ENCODE assay signal across 11 cellular contexts in the genomic region with DNA sequence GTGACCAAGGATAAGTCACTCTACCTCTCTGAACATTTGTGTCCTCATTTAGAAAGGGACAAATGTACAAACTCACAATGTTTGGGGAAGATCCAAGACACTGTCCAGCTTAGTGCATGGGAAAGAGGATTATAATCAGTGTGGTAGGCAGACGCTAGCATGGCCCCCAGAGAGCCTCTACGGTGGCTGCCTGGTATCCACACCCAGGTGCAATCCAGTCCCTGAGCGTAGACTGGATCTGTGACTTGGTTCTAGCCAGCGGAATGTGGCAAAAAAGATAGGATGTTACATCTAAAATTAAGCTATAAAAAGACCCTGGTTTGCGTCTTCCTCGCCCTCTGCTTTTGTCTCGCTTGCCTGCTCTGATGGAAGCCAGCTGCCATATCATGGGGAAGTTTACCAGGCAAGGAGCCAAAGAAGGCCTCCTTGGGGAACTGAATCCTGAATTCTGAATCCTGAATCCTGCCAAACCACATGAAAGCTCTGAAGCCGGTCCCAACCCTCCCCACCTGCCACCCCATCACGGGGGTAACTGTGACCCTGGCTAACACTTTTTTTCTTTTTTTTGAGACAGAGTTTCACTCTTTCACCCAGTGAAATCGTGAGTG. TPM values are rescaled to one million over a fixed set of nuclear protein-coding genes. Genes with fewer than 3 reads are reported as not detected.
A peak's percentile ranks its signal among the peaks of the same experiment; 100 is the strongest.
DNase-seq lines count a peak whose midpoint lies in the region; TF ChIP-seq lines count a peak whose summit lies in the region.
"Had no signal": no experiment of that assay in that cellular context is flagged by ENCODE, and none has a peak within 500 bp of the region (broad histone marks: within the 10 kb centered on the region; RNA-seq: fewer than 3 reads in every experiment).

No MANE protein-coding gene starts in this region.

- no peak overlapping the region for H4K5ac ChIP-seq in H9 (ENCODE audit: insufficient read length, low read depth, low read length)

- no peak overlapping the region for H2AFZ ChIP-seq in H9 (ENCODE audit: low read length)

- no peak overlapping the region for H4K8ac ChIP-seq in H9 (replicated peaks; ENCODE audit: insufficient read length, low read depth, low read length)

- DNase-seq in AG08395 (ENCODE audit: low spot score) (peak; percentile 28), NCI-H446 (lab: John Stamatoyannopoulos, UW) (peak; percentile 80 to 92), esophagus muscularis mucosa (ENCODE audit: extremely low spot score) (peak; percentile 94), myocyte (ENCODE audit: low read depth) (peak; percentile 78), H9 (no peak), SHP77 (lab: John Stamatoyannopoulos, UW) (no peak), NCI-H1105 treated with DMSO at 0.1 percent for 48 hours (lab: John Stamatoyannopoulos, UW) (no peak)
- no peak for DNase-seq in activated CD8-positive, alpha-beta memory T cell treated with anti-CD3 and anti-CD28 coated beads, Interleukin-2, amount 50 U/mL, for 4 hours
- DNase-seq: aorta, hypothalamus had no signal

- H3K27me3 ChIP-seq in esophagus muscularis mucosa (no peaks in the 10 kb centered on the region), H9 (ENCODE audit: insufficient read depth, low read length) (no peaks in the 10 kb centered on the region; the same call in 1 of the 2 replicates)

- no peak for TF ChIP-seq POLR2A in esophagus muscularis mucosa (IDR thresholded peaks at IDR 0.05; ENCODE audit: low read depth)

- no peak overlapping the region for H3K4me3 ChIP-seq in esophagus muscularis mucosa

- no peaks in the 10 kb centered on the region for H3K9me3 Mint-ChIP-seq in H9
- H3K9me3 Mint-ChIP-seq: IgD-negative memory B cell had no signal

- no peaks in the 10 kb centered on the region for H3K36me3 Mint-ChIP-seq in H9 (ENCODE audit: insufficient read depth in 1 of 3, low read depth in 3 of 3)
- H3K36me3 Mint-ChIP-seq: IgD-negative memory B cell had no signal

- peak overlapping the region; percentile 21 to 68 (median 50) for H3K27ac ChIP-seq in esophagus muscularis mucosa (replicated peaks in 1 of 4)
- H3K27ac ChIP-seq in H9 (ENCODE audit: insufficient read length, low read depth, low read length): no peak overlapping the region

- H3K4ac ChIP-seq in H9 (ENCODE audit: low read depth, low read length): no peak overlapping the region

- peaks cover 23 to 53% (median 42%) of the 10 kb centered on the region in 4 donors for H3K4me1 ChIP-seq in esophagus muscularis mucosa
- H3K4me1 ChIP-seq in H9 (ENCODE audit: insufficient read depth, low read length): no peaks in the 10 kb centered on the region

- H3K56ac ChIP-seq in H9 (ENCODE audit: insufficient read length, low read depth, low read length): no peak overlapping the region

- no peaks in the 10 kb centered on the region for H3K23me2 ChIP-seq in H9 (ENCODE audit: insufficient read length, low read depth, low read length, poor library complexity, severe bottlenecking)

- no peaks in the 10 kb centered on the region for H3K9me3 ChIP-seq in esophagus muscularis mucosa
- H3K9me3 ChIP-seq in H9 (ENCODE audit: control insufficient read depth, low read depth, low read length): no peaks in the 10 kb centered on the region

- H3K79me1 ChIP-seq in H9 (ENCODE audit: insufficient read depth, low read depth, low read length, poor library complexity, severe bottlenecking): no peaks in the 10 kb centered on the region

- H3K23ac ChIP-seq in H9 (ENCODE audit: insufficient read length, low read depth, low read length): no peak overlapping the region

- no peak for TF ChIP-seq EP300 in esophagus muscularis mucosa (IDR thresholded peaks at IDR 0.05)

- no peak overlapping the region for H2AK5ac ChIP-seq in H9 (ENCODE audit: insufficient read length, low read length)

- no peak overlapping the region for H3T11ph ChIP-seq in H9 (ENCODE audit: low read length)

- no peak overlapping the region for H2BK12ac ChIP-seq in H9 (ENCODE audit: insufficient read length, low read depth, low read length)

- no peak overlapping the region for H2BK5ac ChIP-seq in H9 (ENCODE audit: insufficient read length, low read length)

- peaks cover 17 to 22% of the 10 kb centered on the region in 2 experiments for H3K4me1 Mint-ChIP-seq in H9

- no peak overlapping the region for H3K9ac ChIP-seq in H9 (ENCODE audit: extremely low read depth, insufficient read length, low read length)

- no peaks in the 10 kb centered on the region for H3K36me3 ChIP-seq in esophagus muscularis mucosa

- H3K27me3 Mint-ChIP-seq in H9 (ENCODE audit: low read depth): peaks cover 17% of the 10 kb centered on the region

- no peaks in the 10 kb centered on the region for H3K79me2 ChIP-seq in H9 (ENCODE audit: insufficient read depth, low read length)

- peak overlapping the region in 1 of 3 experiments; percentile 44; a peak in 1 of 7 replicates for H3K27ac Mint-ChIP-seq in H9
- H3K27ac Mint-ChIP-seq: IgD-negative memory B cell had no signal

- intact Hi-C loops in esophagus muscularis mucosa (cut with DNase I): no loop called here

- H3K4me3 Mint-ChIP-seq in H9: no peak overlapping the region

- no peak overlapping the region for H3K4me2 ChIP-seq in H9 (ENCODE audit: insufficient read depth, insufficient read length, low read length)

- H3K14ac ChIP-seq in H9 (ENCODE audit: insufficient read depth, low read length): no peak overlapping the region

- H2BK20ac ChIP-seq in H9 (ENCODE audit: low read depth, low read length, poor library complexity, severe bottlenecking): no peak overlapping the region

- H4K20me1 ChIP-seq in H9 (ENCODE audit: control insufficient read depth, insufficient read depth, insufficient read length): no peaks in the 10 kb centered on the region

- H2BK15ac ChIP-seq in H9 (ENCODE audit: low read depth, low read length): no peak overlapping the region

- 23% methylated on average over 10 of the region's 10 CpGs for whole genome bisulfite sequencing in esophagus muscularis mucosa
- WGBS in H9 (ENCODE audit: extremely low coverage, insufficient read length, low lambda C conversion rate): no CpG with 5 or more reads among the region's 10 CpGs

- TF ChIP-seq CTCF in esophagus muscularis mucosa (IDR thresholded peaks at IDR 0.05) (no peak), H9 (conservative IDR thresholded peaks at IDR 0.05) (no peak)

- no peak overlapping the region for H3K18ac ChIP-seq in H9 (ENCODE audit: insufficient read length, low read depth, low read length)

- no peak overlapping the region for H4K91ac ChIP-seq in H9 (ENCODE audit: insufficient read length, low read depth, low read length)

- no peak overlapping the region for H2BK120ac ChIP-seq in H9 (ENCODE audit: low read depth, low read length, poor library complexity, severe bottlenecking)

RNA-seq across cellular contexts. Expression of a gene that starts 51.6 kb away (rescaled TPM):
- total RNA-seq in esophagus muscularis mucosa (10 to 100 TPM in 2 of 4 donors, 1 to 10 TPM in 2; 7.5 to 17.0 (median 11.0) TPM), myocyte (49.7 and 65.3 TPM in 2 replicates), H9 (2021) (1.6 and 2.0 TPM in 2 replicates)
- polyA plus RNA-seq in myocyte (2012): 14.0 TPM
- polyA plus RNA-seq: IgD-negative memory B cell had no signal

Comparison
In these comparisons a context has a peak if more than half of its experiments do, and no peak if none do; other contexts are left out.
1. DNase-seq: peak in AG08395 (single experiment), NCI-H446 (2 of 2), esophagus muscularis mucosa (single experiment) and myocyte (single experiment); none in H9 (single experiment), activated CD8-positive, alpha-beta memory T cell treated with anti-CD3 and anti-CD28 coated beads, Interleukin-2, amount 50 U/mL, for 4 hours (single experiment), SHP77 (0 of 2) and NCI-H1105 treated with DMSO at 0.1 percent for 48 hours (single experiment).